15 cellular contexts compared by ENCODE assay signal in genomic region chr12:58757422-58757821, GRCh38.
A peak's percentile ranks its signal among the peaks of the same experiment; 100 is the strongest.
DNase-seq lines count a peak whose midpoint lies in the region; ATAC-seq, FAIRE-seq and TF ChIP-seq lines count a peak whose summit lies in the region.
"Had no signal": no experiment of that assay in that cellular context is flagged by ENCODE, and none has a peak within 500 bp of the region (broad histone marks: within the 10 kb centered on the region; RNA-seq: fewer than 3 reads in every experiment).

No MANE protein-coding gene starts in this region.

- H3K9me3 Mint-ChIP-seq in HFFc6 (no peaks in the 10 kb centered on the region; the same call in 1 of the 2 replicates), astrocyte (ENCODE audit: unreplicated experiment) (peaks cover 5% of the 10 kb centered on the region)
- peaks cover 0 to 8% of the 10 kb centered on the region in 2 donors for H3K9me3 Mint-ChIP-seq in activated T-cell treated with anti-CD3 and anti-CD28 coated beads, Interleukin-2, amount 50 U/mL, for 72 hours

- CTCF ChIA-PET in AG04450 (lab: Charles Lee): no interaction called here

- H3K27me3 ChIP-seq in AG04450 (ENCODE audit: control insufficient read depth, insufficient read depth, low read length) (no peaks in the 10 kb centered on the region), astrocyte (ENCODE audit: insufficient read depth, low read length) (no peaks in the 10 kb centered on the region), colonic mucosa (no peaks in the 10 kb centered on the region)
- H3K27me3 ChIP-seq: BE2C, heart right ventricle had no signal

- TF ChIP-seq CTCF in AG04450 (IDR thresholded peaks at IDR 0.05; ENCODE audit: low read depth, low read length) (no peak), HFFc6 (IDR thresholded peaks at IDR 0.05) (no peak), astrocyte (IDR thresholded peaks at IDR 0.05; ENCODE audit: insufficient read depth, low read depth, low read length) (no peak), colonic mucosa (IDR thresholded peaks at IDR 0.05) (no peak)

- ATAC-seq in activated T-cell treated with anti-CD3 and anti-CD28 coated beads, Interleukin-2, amount 50 U/mL, for 72 hours (replicated peaks in 1 of 2): no peak
- ATAC-seq: stimulated activated effector memory CD8-positive, alpha-beta T cell treated with anti-CD3 and anti-CD28 coated beads, Interleukin-12 subunit alpha, Interleukin-12 subunit beta, amount 100 ng/mL, for 72 hours had no signal

- H3K36me3 Mint-ChIP-seq in HFFc6 (ENCODE audit: low read depth) (peaks cover 7% of the 10 kb centered on the region), astrocyte (ENCODE audit: low read depth, unreplicated experiment) (no peaks in the 10 kb centered on the region)
- peaks cover 0 to 3% of the 10 kb centered on the region in 2 donors for H3K36me3 Mint-ChIP-seq in activated T-cell treated with anti-CD3 and anti-CD28 coated beads, Interleukin-2, amount 50 U/mL, for 72 hours (ENCODE audit: insufficient read depth in 2 of 2)
- H3K36me3 Mint-ChIP-seq: stimulated activated effector memory CD8-positive, alpha-beta T cell treated with anti-CD3 and anti-CD28 coated beads, Interleukin-12 subunit alpha, Interleukin-12 subunit beta, amount 100 ng/mL, for 72 hours had no signal

- H3K79me2 ChIP-seq in astrocyte (ENCODE audit: insufficient read depth, low read length): no peaks in the 10 kb centered on the region

- H3K27me3 Mint-ChIP-seq in HFFc6 (ENCODE audit: insufficient read depth): no peaks in the 10 kb centered on the region
- H3K27me3 Mint-ChIP-seq in astrocyte (ENCODE audit: low read depth, unreplicated experiment): no peaks in the 10 kb centered on the region
- H3K27me3 Mint-ChIP-seq in activated T-cell treated with anti-CD3 and anti-CD28 coated beads, Interleukin-2, amount 50 U/mL, for 72 hours (ENCODE audit: low read depth): no peaks in the 10 kb centered on the region

- H3K9me3 ChIP-seq in AG04450 (ENCODE audit: control insufficient read depth, insufficient read depth, low read length): no peaks in the 10 kb centered on the region
- H3K9me3 ChIP-seq in astrocyte (ENCODE audit: insufficient read depth, low read depth, low read length): no peaks in the 10 kb centered on the region
- no peaks in the 10 kb centered on the region for H3K9me3 ChIP-seq in colonic mucosa
- H3K9me3 ChIP-seq: BE2C had no signal

- H3K27ac ChIP-seq in AG04450 (ENCODE audit: low read depth, low read length) (peak overlapping the region; percentile 96), astrocyte (ENCODE audit: low read depth, low read length) (peak overlapping the region; percentile 82), colonic mucosa (no peak overlapping the region)
- H3K27ac ChIP-seq: heart right ventricle, PC-9 had no signal

- no peak overlapping the region for H2AFZ ChIP-seq in astrocyte (ENCODE audit: low read depth, low read length)
- H2AFZ ChIP-seq: PC-9 had no signal

- H3K4me1 Mint-ChIP-seq in HFFc6 (ENCODE audit: low read depth): peaks cover 33% of the 10 kb centered on the region
- H3K4me1 Mint-ChIP-seq in astrocyte (ENCODE audit: low read depth, unreplicated experiment): peaks cover 10% of the 10 kb centered on the region
- no peaks in the 10 kb centered on the region for H3K4me1 Mint-ChIP-seq in activated T-cell treated with anti-CD3 and anti-CD28 coated beads, Interleukin-2, amount 50 U/mL, for 72 hours (ENCODE audit: low read depth)
- H3K4me1 Mint-ChIP-seq: stimulated activated effector memory CD8-positive, alpha-beta T cell treated with anti-CD3 and anti-CD28 coated beads, Interleukin-12 subunit alpha, Interleukin-12 subunit beta, amount 100 ng/mL, for 72 hours had no signal

- H3K27ac Mint-ChIP-seq in HFFc6 (peak overlapping the region; percentile 93), astrocyte (ENCODE audit: unreplicated experiment) (peak overlapping the region; percentile 86)
- H3K27ac Mint-ChIP-seq in activated T-cell treated with anti-CD3 and anti-CD28 coated beads, Interleukin-2, amount 50 U/mL, for 72 hours: no peak overlapping the region
- H3K27ac Mint-ChIP-seq: stimulated activated effector memory CD8-positive, alpha-beta T cell treated with anti-CD3 and anti-CD28 coated beads, Interleukin-12 subunit alpha, Interleukin-12 subunit beta, amount 100 ng/mL, for 72 hours had no signal

- H3K4me1 ChIP-seq in astrocyte (ENCODE audit: insufficient read depth, low read length) (peaks cover 12% of the 10 kb centered on the region), colonic mucosa (no peaks in the 10 kb centered on the region)
- H3K4me1 ChIP-seq: BE2C, heart right ventricle had no signal

- H3K4me3 ChIP-seq in AG04450 (ENCODE audit: low read depth, low read length): no peak overlapping the region
- no peak overlapping the region for H3K4me3 ChIP-seq in astrocyte (ENCODE audit: insufficient read depth, low read depth, low read length)
- no peak overlapping the region for H3K4me3 ChIP-seq in colonic mucosa
- H3K4me3 ChIP-seq: heart right ventricle, PC-9 had no signal

- peak overlapping the region; percentile 45 for H3K4me2 ChIP-seq in astrocyte (ENCODE audit: low read length)
- H3K4me2 ChIP-seq: PC-9 had no signal

- H3K9ac ChIP-seq in astrocyte (ENCODE audit: low read length): peak overlapping the region; percentile 53
- no peak overlapping the region for H3K9ac ChIP-seq in colonic mucosa (ENCODE audit: low read depth in 2 of 2, low read length in 2 of 2)

- H3K4me3 Mint-ChIP-seq in HFFc6 (peak overlapping the region; percentile 64), astrocyte (ENCODE audit: unreplicated experiment) (no peak overlapping the region)
- H3K4me3 Mint-ChIP-seq in activated T-cell treated with anti-CD3 and anti-CD28 coated beads, Interleukin-2, amount 50 U/mL, for 72 hours: no peak overlapping the region
- H3K4me3 Mint-ChIP-seq: stimulated activated effector memory CD8-positive, alpha-beta T cell treated with anti-CD3 and anti-CD28 coated beads, Interleukin-12 subunit alpha, Interleukin-12 subunit beta, amount 100 ng/mL, for 72 hours had no signal

- FAIRE-seq in astrocyte (lab: Jason Lieb, UNC): peak; percentile 96
- FAIRE-seq: GM18507 had no signal

- H4K20me1 ChIP-seq in astrocyte (ENCODE audit: insufficient read depth, low read length): no peaks in the 10 kb centered on the region

- DNase-seq in AG04450 (ENCODE audit: low read depth, low spot score) (peak; percentile 92), HFFc6 (peak; percentile 90), astrocyte (ENCODE audit: low read depth) (peak; percentile 96), glomerular visceral epithelial cell (ENCODE audit: extremely low spot score) (peak; percentile 44), NCI-H1436 (lab: John Stamatoyannopoulos, UW) (no peak), colonic mucosa (no peak)
- no peak for DNase-seq in activated T-cell treated with anti-CD3 and anti-CD28 coated beads, Interleukin-2, amount 50 U/mL, for 72 hours
- DNase-seq in activated CD4-positive, alpha-beta T cell treated with anti-CD3 and anti-CD28 coated beads, Interleukin-2, amount 50 U/mL, for 4 hours: no peak
- DNase-seq: activated naive CD4-positive, alpha-beta T cell treated with anti-CD3 and anti-CD28 coated beads, Interleukin-2, amount 50 U/mL, for 16 hours; BE2C; heart right ventricle; PC-9; stimulated activated CD4-positive, alpha-beta T cell treated with anti-CD3 and anti-CD28 coated beads, Interleukin-2, amount 100 ng/mL, for 24 hours had no signal

- intact Hi-C loops in colonic mucosa (cut with DNase I): no loop called here

- H3K36me3 ChIP-seq in astrocyte (ENCODE audit: insufficient read depth, low read length) (no peaks in the 10 kb centered on the region), colonic mucosa (no peaks in the 10 kb centered on the region)
- H3K36me3 ChIP-seq: BE2C, heart right ventricle had no signal

- POLR2A ChIA-PET in AG04450 (lab: Yijun Ruan, JAX): no interaction called here

Comparison
In these comparisons a context has a peak if more than half of its experiments do, and no peak if none do; other contexts are left out.
1. DNase-seq: peak in AG04450 (single experiment), HFFc6 (single experiment), astrocyte (single experiment) and glomerular visceral epithelial cell (single experiment); none in NCI-H1436 (single experiment), activated T-cell treated with anti-CD3 and anti-CD28 coated beads, Interleukin-2, amount 50 U/mL, for 72 hours (0 of 2), activated CD4-positive, alpha-beta T cell treated with anti-CD3 and anti-CD28 coated beads, Interleukin-2, amount 50 U/mL, for 4 hours (0 of 2) and colonic mucosa (single experiment).